7 cellular contexts compared by ENCODE assay signal in genomic region chr6:37024665-37025337, GRCh38. TPM values are rescaled to one million over a fixed set of nuclear protein-coding genes. Genes with fewer than 3 reads are reported as not detected.
DNase-seq lines count a peak whose midpoint lies in the region; ATAC-seq and TF ChIP-seq lines count a peak whose summit lies in the region.

No MANE protein-coding gene starts in this region.

- peaks cover 88% of the 10 kb centered on the region for H3K4me1 Mint-ChIP-seq in activated CD4-positive, alpha-beta T cell treated with anti-CD3 and anti-CD28 coated beads, Interleukin-2, amount 10 ng/mL, durations not matched to agents 7 days and 5 days
- H3K4me1 Mint-ChIP-seq in stimulated activated naive CD8-positive, alpha-beta T cell treated with anti-CD3 and anti-CD28 coated beads, Interleukin-15, Interleukin-2, amounts not matched to agents 100 ng/mL and 50 ng/mL, for 24 hours (ENCODE audit: low read depth) = peaks cover 66% of the 10 kb centered on the region

- no peak for ATAC-seq in HG03469 (IDR thresholded peaks at IDR 0.05; ENCODE audit: unreplicated experiment)

- H3K36me3 Mint-ChIP-seq in activated CD4-positive, alpha-beta T cell treated with anti-CD3 and anti-CD28 coated beads, Interleukin-2, amount 10 ng/mL, durations not matched to agents 7 days and 5 days (ENCODE audit: low read depth) = peaks cover 7% of the 10 kb centered on the region
- no peaks in the 10 kb centered on the region for H3K36me3 Mint-ChIP-seq in stimulated activated naive CD8-positive, alpha-beta T cell treated with anti-CD3 and anti-CD28 coated beads, Interleukin-15, Interleukin-2, amounts not matched to agents 100 ng/mL and 50 ng/mL, for 24 hours (ENCODE audit: low read depth)

- peak overlapping the region; percentile 82 for H3K27ac Mint-ChIP-seq in activated CD4-positive, alpha-beta T cell treated with anti-CD3 and anti-CD28 coated beads, Interleukin-2, amount 10 ng/mL, durations not matched to agents 7 days and 5 days
- peak overlapping the region; percentile 91 for H3K27ac Mint-ChIP-seq in stimulated activated naive CD8-positive, alpha-beta T cell treated with anti-CD3 and anti-CD28 coated beads, Interleukin-15, Interleukin-2, amounts not matched to agents 100 ng/mL and 50 ng/mL, for 24 hours

- no peaks in the 10 kb centered on the region for H3K9me3 ChIP-seq in KOPT-K1 (ENCODE audit: insufficient read depth, low read length, poor library complexity, severe bottlenecking)

- CTCF ChIA-PET in activated CD4-positive, alpha-beta T cell treated with anti-CD3 and anti-CD28 coated beads, Interleukin-2, amount 10 ng/mL, durations not matched to agents 7 days and 5 days (lab: Charles Lee) = interaction anchor here (0.6 to 26.0 kb wide), 5 partner anchors 21 to 272 kb away, joined by 3 to 482 read pairs (median 347); partner anchors contain the start of gene PIM1

- H3K9me3 Mint-ChIP-seq in activated CD4-positive, alpha-beta T cell treated with anti-CD3 and anti-CD28 coated beads, Interleukin-2, amount 10 ng/mL, durations not matched to agents 7 days and 5 days = no peaks in the 10 kb centered on the region
- no peaks in the 10 kb centered on the region for H3K9me3 Mint-ChIP-seq in stimulated activated naive CD8-positive, alpha-beta T cell treated with anti-CD3 and anti-CD28 coated beads, Interleukin-15, Interleukin-2, amounts not matched to agents 100 ng/mL and 50 ng/mL, for 24 hours

- no peaks in the 10 kb centered on the region for H3K36me3 ChIP-seq in KOPT-K1 (ENCODE audit: insufficient read depth, low read length)

- DNase-seq in activated CD4-positive, alpha-beta T cell treated with anti-CD3 and anti-CD28 coated beads, Interleukin-2, amount 10 ng/mL, durations not matched to agents 7 days and 5 days = peak; percentile 52
- DNase-seq in foreskin fibroblast (peak; percentile 14 to 36), NCI-H526 treated with DMSO at 0.1 percent for 48 hours (lab: John Stamatoyannopoulos, UW) (no peak)
- no peak for DNase-seq in effector CD8-positive, alpha-beta T cell (lab: John Stamatoyannopoulos, UW)

- POLR2A ChIA-PET in activated CD4-positive, alpha-beta T cell treated with anti-CD3 and anti-CD28 coated beads, Interleukin-2, amount 10 ng/mL, durations not matched to agents 7 days and 5 days (lab: Charles Lee) = interaction anchor here (0.6 to 1.1 kb wide), 2 partner anchors 145 to 500 kb away, joined by 3 to 5 read pairs; partner anchors contain the start of gene PIM1

- TF ChIP-seq CTCF in foreskin fibroblast (IDR thresholded peaks at IDR 0.05; ENCODE audit: low read depth, low read length) = no peak

- H3K4me3 Mint-ChIP-seq in activated CD4-positive, alpha-beta T cell treated with anti-CD3 and anti-CD28 coated beads, Interleukin-2, amount 10 ng/mL, durations not matched to agents 7 days and 5 days = no peak overlapping the region
- H3K4me3 Mint-ChIP-seq in stimulated activated naive CD8-positive, alpha-beta T cell treated with anti-CD3 and anti-CD28 coated beads, Interleukin-15, Interleukin-2, amounts not matched to agents 100 ng/mL and 50 ng/mL, for 24 hours = peak overlapping the region; percentile 45

- H3K27me3 Mint-ChIP-seq in activated CD4-positive, alpha-beta T cell treated with anti-CD3 and anti-CD28 coated beads, Interleukin-2, amount 10 ng/mL, durations not matched to agents 7 days and 5 days = no peaks in the 10 kb centered on the region
- H3K27me3 Mint-ChIP-seq in stimulated activated naive CD8-positive, alpha-beta T cell treated with anti-CD3 and anti-CD28 coated beads, Interleukin-15, Interleukin-2, amounts not matched to agents 100 ng/mL and 50 ng/mL, for 24 hours = no peaks in the 10 kb centered on the region

- peak overlapping the region; percentile 23 for H3K27ac ChIP-seq in KOPT-K1 (ENCODE audit: low read depth, low read length, poor library complexity, severe bottlenecking)

- H3K4me3 ChIP-seq in foreskin fibroblast (ENCODE audit: low read depth in 1 of 2, low read length in 2 of 2) = no peak overlapping the region

RNA-seq across cellular contexts. Expression of gene FGD2, which starts 19.3 kb away (rescaled TPM):
- total RNA-seq in activated CD4-positive, alpha-beta T cell treated with anti-CD3 and anti-CD28 coated beads, Interleukin-2, amount 10 ng/mL, durations not matched to agents 7 days and 5 days = 1 to 10 TPM; 1.5 to 2.1 TPM

RNA-seq across cellular contexts. Expression of gene MTCH1, which starts 38.8 kb away (rescaled TPM):
- total RNA-seq in activated CD4-positive, alpha-beta T cell treated with anti-CD3 and anti-CD28 coated beads, Interleukin-2, amount 10 ng/mL, durations not matched to agents 7 days and 5 days = 100 to 1,000 TPM in 1 of 2 experiments, 10 to 100 TPM in 1; 94.7 to 107 TPM

Comparison
In these comparisons a context has a peak if more than half of its experiments do, and no peak if none do; other contexts are left out.
1. DNase-seq: peak in activated CD4-positive, alpha-beta T cell treated with anti-CD3 and anti-CD28 coated beads, Interleukin-2, amount 10 ng/mL, durations not matched to agents 7 days and 5 days (single experiment) and foreskin fibroblast (2 of 2); none in NCI-H526 treated with DMSO at 0.1 percent for 48 hours (single experiment) and effector CD8-positive, alpha-beta T cell (single experiment).